Comparison of ENCODE assay signal across 12 cellular contexts in the genomic region with DNA sequence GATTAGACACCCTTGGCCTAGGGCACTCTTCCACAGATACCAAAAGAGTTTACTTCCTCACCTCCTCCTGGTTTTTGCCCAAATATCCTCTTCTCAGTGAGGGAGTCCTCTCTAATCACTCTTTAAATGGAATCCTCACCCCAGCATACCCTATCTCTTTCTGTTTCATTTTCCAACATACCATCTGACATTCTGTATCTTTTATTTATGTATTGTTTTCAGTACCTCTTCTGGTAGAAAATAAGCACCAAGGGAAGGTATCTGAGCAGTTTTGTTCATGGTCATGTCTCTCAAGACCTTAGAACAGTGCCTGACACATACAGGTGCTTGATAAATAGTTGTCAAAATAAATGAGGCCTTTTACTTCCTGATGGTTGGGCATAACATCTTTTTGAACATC. TPM values are rescaled to one million over a fixed set of nuclear protein-coding genes. Genes with fewer than 3 reads are reported as not detected.
A peak's percentile ranks its signal among the peaks of the same experiment; 100 is the strongest.
DNase-seq lines count a peak whose midpoint lies in the region; ATAC-seq and TF ChIP-seq lines count a peak whose summit lies in the region.
"Had no signal": no experiment of that assay in that cellular context is flagged by ENCODE, and none has a peak within 500 bp of the region (broad histone marks: within the 10 kb centered on the region; RNA-seq: fewer than 3 reads in every experiment).

No MANE protein-coding gene starts in this region.

- H3K4me3 Mint-ChIP-seq in naive B cell: peak overlapping the region in 2 of 8 donors; percentile 3 to 13

- H3K36me3 Mint-ChIP-seq in naive B cell: no peaks in the 10 kb centered on the region

- no peak for DNase-seq in activated CD4-positive, CD25-positive, alpha-beta regulatory T cell (lab: John Stamatoyannopoulos, UW)
- DNase-seq in naive B cell (no peak), EL (no peak)
- no peak for DNase-seq in activated CD8-positive, alpha-beta memory T cell treated with anti-CD3 and anti-CD28 coated beads for 24 hours
- DNase-seq: erythroblast, KBM-7, NCI-H510A treated with DMSO at 0.1 percent for 48 hours had no signal

- peak; percentile 44 to 58 for ATAC-seq in activated CD4-positive, CD25-positive, alpha-beta regulatory T cell treated with anti-CD3 and anti-CD28 coated beads, Interleukin-2, amount 50 U/mL, for 24 hours
- ATAC-seq in GM21717 (IDR thresholded peaks at IDR 0.05; ENCODE audit: unreplicated experiment) (peak; percentile 93), HG03342 (IDR thresholded peaks at IDR 0.05; ENCODE audit: unreplicated experiment) (peak; percentile 68), naive B cell (ENCODE audit: low read depth in 2 of 2) (peak; percentile 32 to 36), SK-N-SH treated with all-trans-retinoic acid at 6 μM for 48 hours (no peak)
- ATAC-seq: A549 had no signal

- no peaks in the 10 kb centered on the region for H3K27me3 Mint-ChIP-seq in naive B cell

- H3K4me1 Mint-ChIP-seq in naive B cell: peaks cover 15 to 32% (median 23%) of the 10 kb centered on the region in 3 donors

- peaks cover 0 to 7% (median 4%) of the 10 kb centered on the region in 7 donors for H3K9me3 Mint-ChIP-seq in naive B cell

- peak overlapping the region in 5 of 6 donors; percentile 4 to 65 (median 11) for H3K27ac Mint-ChIP-seq in naive B cell

TF ChIP-seq in SK-N-SH treated with all-trans-retinoic acid at 6 μM for 48 hours, 23 proteins besides CTCF, POLR2A, EP300 and RAD21:
- TF ChIP-seq PATZ1 (CRISPR knock-in tag; IDR thresholded peaks at IDR 0.05; ENCODE audit: borderline replicate concordance) (no peak), ARNTL (CRISPR knock-in tag; IDR thresholded peaks at IDR 0.05; ENCODE audit: borderline replicate concordance, low read depth) (no peak), BACH2 (CRISPR knock-in tag; IDR thresholded peaks at IDR 0.05; ENCODE audit: borderline replicate concordance) (no peak), POU6F1 (CRISPR knock-in tag; IDR thresholded peaks at IDR 0.05; ENCODE audit: borderline replicate concordance, low read depth) (no peak), ESRRG (CRISPR knock-in tag; IDR thresholded peaks at IDR 0.05) (no peak), OSR1 (CRISPR knock-in tag; IDR thresholded peaks at IDR 0.05) (no peak), RARB (CRISPR knock-in tag; IDR thresholded peaks at IDR 0.05) (no peak)
- TF ChIP-seq, protein P1, sequence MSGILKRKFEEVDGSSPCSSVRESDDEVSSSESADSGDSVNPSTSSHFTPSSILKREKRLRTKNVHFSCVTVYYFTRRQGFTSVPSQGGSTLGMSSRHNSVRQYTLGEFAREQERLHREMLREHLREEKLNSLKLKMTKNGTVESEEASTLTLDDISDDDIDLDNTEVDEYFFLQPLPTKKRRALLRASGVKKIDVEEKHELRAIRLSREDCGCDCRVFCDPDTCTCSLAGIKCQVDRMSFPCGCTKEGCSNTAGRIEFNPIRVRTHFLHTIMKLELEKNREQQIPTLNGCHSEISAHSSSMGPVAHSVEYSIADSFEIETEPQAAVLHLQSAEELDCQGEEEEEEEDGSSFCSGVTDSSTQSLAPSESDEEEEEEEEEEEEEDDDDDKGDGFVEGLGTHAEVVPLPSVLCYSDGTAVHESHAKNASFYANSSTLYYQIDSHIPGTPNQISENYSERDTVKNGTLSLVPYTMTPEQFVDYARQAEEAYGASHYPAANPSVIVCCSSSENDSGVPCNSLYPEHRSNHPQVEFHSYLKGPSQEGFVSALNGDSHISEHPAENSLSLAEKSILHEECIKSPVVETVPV (CRISPR knock-in tag; IDR thresholded peaks at IDR 0.05): no peak

RNA-seq across cellular contexts. Expression of gene KIAA0408, which starts 55.1 kb away (rescaled TPM):
- not detected for polyA plus RNA-seq in naive B cell (ENCODE audit: low read depth in 6 of 6)
